8 cellular contexts compared by ENCODE assay signal in genomic region chr10:92240289-92241157, GRCh38. TPM values are rescaled to one million over a fixed set of nuclear protein-coding genes. Genes with fewer than 3 reads are reported as not detected.
DNase-seq lines count a peak whose midpoint lies in the region; ATAC-seq and TF ChIP-seq lines count a peak whose summit lies in the region.

No MANE protein-coding gene starts in this region.

- H3K4me1 Mint-ChIP-seq in Caco-2 (ENCODE audit: low read depth, unreplicated experiment) (peaks cover 24% of the 10 kb centered on the region), neural progenitor cell (peaks cover 26% of the 10 kb centered on the region)
- H3K4me1 Mint-ChIP-seq in activated naive CD8-positive, alpha-beta T cell treated with anti-CD3 and anti-CD28 coated beads, Interleukin-2, amount 10 ng/mL, durations not matched to agents 7 days and 5 days: peaks cover 19% of the 10 kb centered on the region

- no peaks in the 10 kb centered on the region for H3K36me3 ChIP-seq in Caco-2 (ENCODE audit: control insufficient read depth, insufficient read depth, low read length)
- H3K36me3 ChIP-seq in HUES48 (ENCODE audit: control insufficient read depth, insufficient read depth, low read length): no peaks in the 10 kb centered on the region
- H3K36me3 ChIP-seq in PC-9 (ENCODE audit: low read depth): no peaks in the 10 kb centered on the region
- no peaks in the 10 kb centered on the region for H3K36me3 ChIP-seq in neural progenitor cell

- H3K9me3 Mint-ChIP-seq in Caco-2 (ENCODE audit: unreplicated experiment): no peaks in the 10 kb centered on the region
- H3K9me3 Mint-ChIP-seq in activated naive CD8-positive, alpha-beta T cell treated with anti-CD3 and anti-CD28 coated beads, Interleukin-2, amount 10 ng/mL, durations not matched to agents 7 days and 5 days: no peaks in the 10 kb centered on the region
- no peaks in the 10 kb centered on the region for H3K9me3 Mint-ChIP-seq in neural progenitor cell

- H3K27ac Mint-ChIP-seq in Caco-2 (ENCODE audit: unreplicated experiment): peak overlapping the region; percentile 33
- peak overlapping the region; percentile 29 for H3K27ac Mint-ChIP-seq in activated naive CD8-positive, alpha-beta T cell treated with anti-CD3 and anti-CD28 coated beads, Interleukin-2, amount 10 ng/mL, durations not matched to agents 7 days and 5 days
- no peak overlapping the region for H3K27ac Mint-ChIP-seq in neural progenitor cell

- POLR2A ChIA-PET in Caco-2 (lab: Charles Lee): interaction anchor here (1.0 kb wide), 1 partner anchor 317 kb away, joined by 5 read pairs; the partner anchor contains the start of gene BTAF1
- POLR2A ChIA-PET in PC-9 (lab: Charles Lee; ENCODE audit: unreplicated experiment): no interaction called here
- POLR2A ChIA-PET in activated naive CD8-positive, alpha-beta T cell treated with anti-CD3 and anti-CD28 coated beads, Interleukin-2, amount 10 ng/mL, durations not matched to agents 7 days and 5 days (lab: Charles Lee): interaction anchor here (0.9 kb wide), 1 partner anchor 50 kb away, joined by 4 read pairs; the partner anchor contains the start of genes CPEB3 and MARCHF5

- CTCF ChIA-PET in Caco-2 (lab: Charles Lee) (interaction anchor here (0.9 kb wide), 1 partner anchor 50 kb away, joined by 4 read pairs; the partner anchor contains the start of genes CPEB3 and MARCHF5), PC-9 (lab: Charles Lee) (no interaction called here)

- TF ChIP-seq CTCF in Caco-2 (IDR thresholded peaks at IDR 0.05; ENCODE audit: insufficient read depth in 1 of 2, low read depth in 1 of 2, low read length in 1 of 2, severe bottlenecking in 1 of 2, unreplicated experiment in 1 of 2) (no peak), PC-9 (conservative IDR thresholded peaks at IDR 0.05) (no peak), neural progenitor cell (IDR thresholded peaks at IDR 0.05) (no peak)

- H3K4me3 ChIP-seq in Caco-2 (ENCODE audit: low read depth, low read length) (peak overlapping the region; percentile 69), HUES48 (ENCODE audit: low read depth, low read length) (peak overlapping the region; percentile 65), PC-9 (peak overlapping the region; percentile 82), neural progenitor cell (peak overlapping the region; percentile 67)

- no peaks in the 10 kb centered on the region for H3K9me2 ChIP-seq in PC-9 (ENCODE audit: insufficient read depth)

- no peaks in the 10 kb centered on the region for H3K27me3 ChIP-seq in Caco-2 (replicated peaks; ENCODE audit: control insufficient read depth, insufficient read depth, low read length)
- peaks cover 41% of the 10 kb centered on the region for H3K27me3 ChIP-seq in HUES48 (ENCODE audit: control insufficient read depth, insufficient read depth, low read length)
- no peaks in the 10 kb centered on the region for H3K27me3 ChIP-seq in PC-9 (ENCODE audit: insufficient read depth, low read depth)
- H3K27me3 ChIP-seq in neural progenitor cell: peaks cover 48% of the 10 kb centered on the region

- H3K36me3 Mint-ChIP-seq in Caco-2 (ENCODE audit: insufficient read depth, unreplicated experiment) (peaks cover 10% of the 10 kb centered on the region), neural progenitor cell (no peaks in the 10 kb centered on the region)
- H3K36me3 Mint-ChIP-seq in activated naive CD8-positive, alpha-beta T cell treated with anti-CD3 and anti-CD28 coated beads, Interleukin-2, amount 10 ng/mL, durations not matched to agents 7 days and 5 days: peaks cover 18% of the 10 kb centered on the region

- H3K9me3 ChIP-seq in Caco-2 (no peaks in the 10 kb centered on the region), HUES48 (ENCODE audit: control insufficient read depth, insufficient read depth, low read length) (no peaks in the 10 kb centered on the region), PC-9 (ENCODE audit: insufficient read depth, low read depth) (no peaks in the 10 kb centered on the region), neural progenitor cell (ENCODE audit: low read depth) (no peaks in the 10 kb centered on the region)

- BruUV-seq in Caco-2 (replicated peaks; lab: Mats Ljungman, UMichigan) (no TSS peak), PC-9 (replicated peaks; lab: Mats Ljungman, UMichigan) (no TSS peak)

- H3K9ac ChIP-seq in HUES48 (ENCODE audit: low read depth, low read length) (peak overlapping the region; percentile 63), neural progenitor cell (no peak overlapping the region)

- ATAC-seq in GM19438 (IDR thresholded peaks at IDR 0.05; ENCODE audit: low read depth, unreplicated experiment): peak; percentile 60
- peak; percentile 40 for ATAC-seq in activated naive CD8-positive, alpha-beta T cell treated with anti-CD3 and anti-CD28 coated beads, Interleukin-2, amount 10 ng/mL, durations not matched to agents 7 days and 5 days (ENCODE audit: low read depth)
- ATAC-seq in GM18870 (IDR thresholded peaks at IDR 0.05; ENCODE audit: unreplicated experiment): no peak

- H3K27me3 Mint-ChIP-seq in Caco-2 (ENCODE audit: insufficient read depth, unreplicated experiment): peaks cover 6% of the 10 kb centered on the region
- H3K27me3 Mint-ChIP-seq in activated naive CD8-positive, alpha-beta T cell treated with anti-CD3 and anti-CD28 coated beads, Interleukin-2, amount 10 ng/mL, durations not matched to agents 7 days and 5 days: peaks cover 7% of the 10 kb centered on the region
- H3K27me3 Mint-ChIP-seq in neural progenitor cell (ENCODE audit: insufficient read depth, low read depth): peaks cover 24% of the 10 kb centered on the region

- peaks cover 7% of the 10 kb centered on the region; the same call in 1 of the 2 replicates for H3K79me2 ChIP-seq in PC-9 (ENCODE audit: low read depth)
- no peaks in the 10 kb centered on the region for H3K79me2 ChIP-seq in neural progenitor cell (ENCODE audit: low read depth)

- H3K4me2 ChIP-seq in PC-9 (peak overlapping the region; percentile 99), neural progenitor cell (peak overlapping the region; percentile 94)

- H2AFZ ChIP-seq in PC-9 (peak overlapping the region; percentile 92), neural progenitor cell (replicated peaks) (peak overlapping the region; percentile 50)

- H3K4me3 Mint-ChIP-seq in Caco-2 (ENCODE audit: unreplicated experiment) (peak overlapping the region; percentile 89), neural progenitor cell (peak overlapping the region; percentile 86)
- peak overlapping the region; percentile 87 for H3K4me3 Mint-ChIP-seq in activated naive CD8-positive, alpha-beta T cell treated with anti-CD3 and anti-CD28 coated beads, Interleukin-2, amount 10 ng/mL, durations not matched to agents 7 days and 5 days

- H3K27ac ChIP-seq in HUES48 (ENCODE audit: low read depth, low read length) (peak overlapping the region; percentile 79), PC-9 (peak overlapping the region; percentile 57), neural progenitor cell (peak overlapping the region; percentile 51)

- no peaks in the 10 kb centered on the region for H4K20me1 ChIP-seq in PC-9 (ENCODE audit: insufficient read depth)
- peaks cover 23% of the 10 kb centered on the region for H4K20me1 ChIP-seq in neural progenitor cell (ENCODE audit: low read depth)

- H3F3A ChIP-seq in PC-9 (ENCODE audit: insufficient read depth, low read depth) (peaks cover 24% of the 10 kb centered on the region), neural progenitor cell (ENCODE audit: low read depth) (peaks cover 24% of the 10 kb centered on the region)

- DNase-seq in Caco-2 (peak; percentile 42 to 43), PC-9 (peak; percentile 21 to 49), glomerular endothelial cell (ENCODE audit: extremely low read depth, low read depth, low spot score) (peak; percentile 29), neural progenitor cell (ENCODE audit: low spot score) (peak; percentile 74)
- DNase-seq in activated naive CD8-positive, alpha-beta T cell treated with anti-CD3 and anti-CD28 coated beads, Interleukin-2, amount 10 ng/mL, durations not matched to agents 7 days and 5 days: no peak

- H3K4me1 ChIP-seq in Caco-2 (peaks cover 14% of the 10 kb centered on the region), HUES48 (ENCODE audit: control insufficient read depth, insufficient read depth, low read length) (peaks cover 29% of the 10 kb centered on the region; the same call in 1 of the 2 replicates), PC-9 (replicated peaks; ENCODE audit: insufficient read depth) (peaks cover 59% of the 10 kb centered on the region), neural progenitor cell (peaks cover 16% of the 10 kb centered on the region)

- intact Hi-C loops in Caco-2 (cut with micrococcal nuclease; ENCODE audit: unreplicated experiment): loop anchor here (1.0 kb wide), 1 partner anchor 51 kb away; the partner anchor contains the start of genes CPEB3 and MARCHF5
- intact Hi-C loops in PC-9 (cut with micrococcal nuclease; ENCODE audit: unreplicated experiment): loop anchor here (2.0 kb wide), 1 partner anchor 50 kb away; the partner anchor contains the start of genes CPEB3 and MARCHF5

RNA-seq across cellular contexts. Expression of gene CPEB3, which starts 50.4 kb away (rescaled TPM):
- 2.3 TPM in 2 replicates for total RNA-seq in Caco-2 (2022)
- total RNA-seq in PC-9 (2021): 1.1 and 1.4 TPM in 2 replicates
- total RNA-seq in activated naive CD8-positive, alpha-beta T cell treated with anti-CD3 and anti-CD28 coated beads, Interleukin-2, amount 10 ng/mL, durations not matched to agents 7 days and 5 days: 1 to 10 TPM; 3.4 to 3.5 TPM
- total RNA-seq in glomerular endothelial cell: 0.63 and 1.6 TPM in 2 replicates
- total RNA-seq in neural progenitor cell (ENCODE audit: low replicate concordance): 1.3 and 2.2 TPM in 2 replicates

RNA-seq across cellular contexts. Expression of gene MARCHF5, which starts 50.4 kb away (rescaled TPM):
- total RNA-seq in Caco-2 (2022): 30.4 and 33.9 TPM in 2 replicates
- total RNA-seq in PC-9 (2021): 31.5 and 39.1 TPM in 2 replicates
- total RNA-seq in activated naive CD8-positive, alpha-beta T cell treated with anti-CD3 and anti-CD28 coated beads, Interleukin-2, amount 10 ng/mL, durations not matched to agents 7 days and 5 days: 10 to 100 TPM; 25.6 to 27.2 TPM
- total RNA-seq in glomerular endothelial cell: 17.2 and 35.4 TPM in 2 replicates
- 22.7 and 28.7 TPM in 2 replicates for total RNA-seq in neural progenitor cell (ENCODE audit: low replicate concordance)
